ENCODE assay signal across 7 cellular contexts in the genomic region with DNA sequence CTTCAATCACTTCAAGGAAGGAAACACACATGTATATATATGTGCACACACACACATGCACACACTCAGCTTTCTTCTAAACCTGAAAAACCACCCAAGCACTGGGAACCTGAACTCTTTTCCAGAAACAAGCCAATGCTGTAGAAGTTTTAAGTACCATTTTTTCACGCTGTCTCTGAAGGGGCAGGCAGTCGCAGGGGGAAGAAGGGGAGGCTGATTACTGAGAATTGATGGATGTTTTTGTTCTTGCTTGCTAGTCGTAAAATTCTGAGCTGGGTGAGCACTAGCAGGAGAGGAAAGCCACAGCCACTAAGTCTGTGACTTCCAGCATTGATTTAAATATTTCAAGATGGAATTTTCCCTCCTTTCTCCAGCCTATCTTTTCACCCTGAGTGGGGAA.
"Had no signal": no experiment of that assay in that cellular context is flagged by ENCODE, and none has a peak within 500 bp of the region (broad histone marks: within the 10 kb centered on the region; RNA-seq: fewer than 3 reads in every experiment).

No MANE protein-coding gene starts in this region.

- H3K36me3 ChIP-seq: HAP-1 had no signal

- DNase-seq: GM23248, GOT3, H7, HFFc6, IMR-90 had no signal

- H3K9me3 ChIP-seq: HAP-1 had no signal

- H3K4me1 ChIP-seq: HAP-1 had no signal

- ATAC-seq: HCT116 had no signal

- H3K27ac ChIP-seq: GM23248 had no signal

- H3K4me3 ChIP-seq: GM23248, HAP-1 had no signal

- H3K4me3 Mint-ChIP-seq: HFFc6 had no signal

- H3K27ac Mint-ChIP-seq: HFFc6 had no signal
